25 cellular contexts compared by ENCODE assay signal in the genomic region with DNA sequence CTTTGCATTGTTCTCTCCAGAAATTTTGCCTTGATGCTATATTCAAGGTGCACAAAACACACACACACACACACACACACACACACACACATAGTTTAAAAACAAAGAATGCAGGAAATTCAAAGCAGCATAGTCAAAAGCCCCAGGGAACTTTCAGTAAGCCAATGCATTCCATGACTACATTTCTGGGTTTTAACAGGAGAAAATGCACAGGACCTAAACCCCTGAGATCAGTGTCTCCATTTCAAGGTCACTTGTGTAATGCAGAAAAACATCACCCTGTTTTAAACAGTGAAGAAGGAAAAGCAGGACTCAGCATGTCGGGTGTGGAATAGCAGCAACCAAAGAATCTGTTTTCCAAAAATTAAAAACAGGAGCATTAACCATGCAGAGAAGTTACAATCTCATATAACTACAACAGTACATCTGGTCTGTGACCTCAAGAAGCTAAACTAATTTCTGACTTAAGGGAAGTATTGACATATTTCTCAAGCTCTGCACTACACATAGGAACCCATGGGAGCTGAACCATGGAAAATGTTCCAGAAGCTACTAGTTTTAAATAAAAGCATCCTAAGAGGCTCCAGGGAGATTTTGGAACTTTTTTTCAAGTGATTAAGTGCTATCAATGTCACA.
DNase-seq lines count a peak whose midpoint lies in the region; ATAC-seq and TF ChIP-seq lines count a peak whose summit lies in the region.
"Had no signal": no experiment of that assay in that cellular context is flagged by ENCODE, and none has a peak within 500 bp of the region (broad histone marks: within the 10 kb centered on the region; RNA-seq: fewer than 3 reads in every experiment).

No MANE protein-coding gene starts in this region.

- H3K9ac ChIP-seq in SK-N-SH: no peak overlapping the region

- CTCF ChIA-PET in SK-N-SH (lab: Yijun Ruan, JAX): interaction anchor here (0.5 to 1.0 kb wide), 3 partner anchors 10 to 514 kb away, joined by 3 to 4 read pairs (median 3); no protein-coding TSS in a partner anchor

- no peaks in the 10 kb centered on the region for H3K9me3 ChIP-seq in upper lobe of right lung
- no peaks in the 10 kb centered on the region for H3K9me3 ChIP-seq in SK-N-SH
- H3K9me3 ChIP-seq: BE2C, ovary, SJCRH30, suprapubic skin had no signal

- no peaks in the 10 kb centered on the region for H3K79me2 ChIP-seq in SK-N-SH (ENCODE audit: insufficient read depth)

- intact Hi-C loops in upper lobe of right lung (cut with DNase I): no loop called here

- H3K27me3 Mint-ChIP-seq in osteocyte (ENCODE audit: unreplicated experiment): no peaks in the 10 kb centered on the region
- H3K27me3 Mint-ChIP-seq: activated CD4-positive, alpha-beta memory T cell treated with anti-CD3 and anti-CD28 coated beads for 36 hours had no signal

- no peak for TF ChIP-seq RAD21 in SK-N-SH (IDR thresholded peaks at IDR 0.05; ENCODE audit: low read length)

- no peak for ATAC-seq in GM21619 (IDR thresholded peaks at IDR 0.05; ENCODE audit: unreplicated experiment)
- no peak for ATAC-seq in upper lobe of right lung
- ATAC-seq: activated T-cell treated with anti-CD3 and anti-CD28 coated beads, Interleukin-2, amount 50 U/mL, for 4 hours; left lobe of liver; WTC11 had no signal

- no peak overlapping the region for H3K4me2 ChIP-seq in SK-N-SH
- H3K4me2 ChIP-seq: smooth muscle cell had no signal

- H3F3A ChIP-seq in SK-N-SH (replicated peaks; ENCODE audit: insufficient read depth): no peaks in the 10 kb centered on the region

- H3K4me3 ChIP-seq in fibroblast of the aortic adventitia (ENCODE audit: low read depth, low read length): no peak overlapping the region
- H3K4me3 ChIP-seq in upper lobe of right lung: no peak overlapping the region
- H3K4me3 ChIP-seq in SK-N-SH (ENCODE audit: low read depth in 2 of 2, low read length in 1 of 2): no peak overlapping the region
- H3K4me3 ChIP-seq: ovary, SJCRH30, smooth muscle cell, suprapubic skin had no signal

- peak overlapping the region; percentile 89 for H3K27ac Mint-ChIP-seq in osteocyte (ENCODE audit: unreplicated experiment)
- H3K27ac Mint-ChIP-seq: activated CD4-positive, alpha-beta memory T cell treated with anti-CD3 and anti-CD28 coated beads for 36 hours; activated naive CD4-positive, alpha-beta T cell treated with anti-CD3 and anti-CD28 coated beads, Interleukin-2, amount 10 ng/mL, durations not matched to agents 7 days and 5 days; brain; T-helper 2 cell treated with Interferon-gamma antibody and Interleukin-4, amounts not matched to agents 5 μg/mL and 100 μg/mL, for 36 hours; WTC11 had no signal

- no peaks in the 10 kb centered on the region for H3K9me2 ChIP-seq in SK-N-SH

- no peaks in the 10 kb centered on the region for H4K20me1 ChIP-seq in SK-N-SH (ENCODE audit: insufficient read depth)

- DNase-seq in GM03348 (ENCODE audit: low spot score) (peak; percentile 47), astrocyte of the hippocampus (ENCODE audit: low read depth, low spot score) (peak; percentile 68), fibroblast of the aortic adventitia (ENCODE audit: low read depth) (peak; percentile 9), osteocyte (ENCODE audit: extremely low spot score, unreplicated experiment) (no peak), upper lobe of right lung (no peak), SK-N-SH (no peak), NCI-H187 (lab: John Stamatoyannopoulos, UW) (no peak)
- DNase-seq: activated CD4-positive, alpha-beta memory T cell treated with anti-CD3 and anti-CD28 coated beads for 36 hours; activated naive CD4-positive, alpha-beta T cell treated with anti-CD3 and anti-CD28 coated beads, Interleukin-2, amount 10 ng/mL, durations not matched to agents 7 days and 5 days; activated T-cell treated with anti-CD3 and anti-CD28 coated beads, Interleukin-2, amount 50 U/mL, for 4 hours; BE2C; effector CD4-positive, alpha-beta T cell; foreskin melanocyte; NCI-H1105; NCI-H526 treated with DMSO at 0.1 percent for 48 hours; ovary; SJCRH30; stimulated activated CD8-positive, alpha-beta memory T cell treated with anti-CD3 and anti-CD28 coated beads, Interleukin-4, amount 100 ng/mL, for 48 hours had no signal

- H3K27ac ChIP-seq in upper lobe of right lung (no peak overlapping the region), SK-N-SH (ENCODE audit: low read depth in 2 of 2, low read length in 1 of 2) (no peak overlapping the region)
- H3K27ac ChIP-seq: ovary, SJCRH30, suprapubic skin had no signal

- no peaks in the 10 kb centered on the region for H3K27me3 ChIP-seq in upper lobe of right lung
- no peaks in the 10 kb centered on the region; the same call in 1 of the 2 replicates for H3K27me3 ChIP-seq in SK-N-SH (ENCODE audit: insufficient read depth)
- H3K27me3 ChIP-seq: ovary, SJCRH30, suprapubic skin had no signal

- H3K4me1 Mint-ChIP-seq in osteocyte (ENCODE audit: unreplicated experiment): peaks cover 69% of the 10 kb centered on the region
- H3K4me1 Mint-ChIP-seq: activated naive CD4-positive, alpha-beta T cell treated with anti-CD3 and anti-CD28 coated beads, Interleukin-2, amount 10 ng/mL, durations not matched to agents 7 days and 5 days had no signal

- peaks cover 6% of the 10 kb centered on the region for H3K36me3 Mint-ChIP-seq in osteocyte (ENCODE audit: unreplicated experiment)
- H3K36me3 Mint-ChIP-seq: activated naive CD4-positive, alpha-beta T cell treated with anti-CD3 and anti-CD28 coated beads, Interleukin-2, amount 10 ng/mL, durations not matched to agents 7 days and 5 days; brain had no signal

- H2AFZ ChIP-seq in SK-N-SH (ENCODE audit: low read depth): no peak overlapping the region

- TF ChIP-seq CTCF in fibroblast of the aortic adventitia (IDR thresholded peaks at IDR 0.05; ENCODE audit: insufficient read depth, low read length) (no peak), osteocyte (IDR thresholded peaks at IDR 0.05) (no peak), upper lobe of right lung (IDR thresholded peaks at IDR 0.05) (no peak), SK-N-SH (IDR thresholded peaks at IDR 0.05) (no peak)

- WGBS in SK-N-SH (ENCODE audit: low lambda C conversion rate): 13% methylated on average over 1 of the region's 1 CpG

- TF ChIP-seq EP300 in SK-N-SH (IDR thresholded peaks at IDR 0.05; ENCODE audit: borderline replicate concordance in 1 of 2, low read depth in 1 of 2, low read length in 1 of 2): no peak

- H3K4me1 ChIP-seq in upper lobe of right lung: no peaks in the 10 kb centered on the region
- H3K4me1 ChIP-seq in SK-N-SH (ENCODE audit: control insufficient read depth in 1 of 2, insufficient read depth in 2 of 2, low read depth in 1 of 2, low read length in 1 of 2): no peaks in the 10 kb centered on the region
- H3K4me1 ChIP-seq: BE2C, SJCRH30 had no signal

- peaks cover 19% of the 10 kb centered on the region for H3K9me3 Mint-ChIP-seq in osteocyte (ENCODE audit: unreplicated experiment)
- H3K9me3 Mint-ChIP-seq: activated CD4-positive, alpha-beta memory T cell treated with anti-CD3 and anti-CD28 coated beads for 36 hours; activated naive CD4-positive, alpha-beta T cell treated with anti-CD3 and anti-CD28 coated beads, Interleukin-2, amount 10 ng/mL, durations not matched to agents 7 days and 5 days; activated T-cell treated with anti-CD3 and anti-CD28 coated beads, Interleukin-2, amount 50 U/mL, for 4 hours; T-helper 2 cell treated with Interferon-gamma antibody and Interleukin-4, amounts not matched to agents 5 μg/mL and 100 μg/mL, for 36 hours had no signal

- POLR2A ChIA-PET in SK-N-SH (lab: Yijun Ruan, JAX): no interaction called here

- H3K4me3 Mint-ChIP-seq in osteocyte (ENCODE audit: unreplicated experiment): no peak overlapping the region
- H3K4me3 Mint-ChIP-seq: activated CD4-positive, alpha-beta memory T cell treated with anti-CD3 and anti-CD28 coated beads for 36 hours; activated naive CD4-positive, alpha-beta T cell treated with anti-CD3 and anti-CD28 coated beads, Interleukin-2, amount 10 ng/mL, durations not matched to agents 7 days and 5 days; activated T-cell treated with anti-CD3 and anti-CD28 coated beads, Interleukin-2, amount 50 U/mL, for 4 hours; brain; T-helper 2 cell treated with Interferon-gamma antibody and Interleukin-4, amounts not matched to agents 5 μg/mL and 100 μg/mL, for 36 hours; WTC11 had no signal

- H3K36me3 ChIP-seq in upper lobe of right lung: no peaks in the 10 kb centered on the region
- H3K36me3 ChIP-seq in SK-N-SH (replicated peaks in 1 of 2; ENCODE audit: control insufficient read depth in 1 of 2, insufficient read depth in 2 of 2, low read length in 1 of 2): no peaks in the 10 kb centered on the region
- H3K36me3 ChIP-seq: BE2C, ovary, SJCRH30, suprapubic skin had no signal

TF ChIP-seq in SK-N-SH, 30 proteins besides CTCF, POLR2A, EP300 and RAD21 (continues in another document):
- TF ChIP-seq MEF2A (IDR thresholded peaks at IDR 0.05; ENCODE audit: borderline replicate concordance, low read depth): no peak
- no peak for TF ChIP-seq RXRA (IDR thresholded peaks at IDR 0.05; ENCODE audit: borderline replicate concordance, low read depth)
- TF ChIP-seq, protein P1, sequence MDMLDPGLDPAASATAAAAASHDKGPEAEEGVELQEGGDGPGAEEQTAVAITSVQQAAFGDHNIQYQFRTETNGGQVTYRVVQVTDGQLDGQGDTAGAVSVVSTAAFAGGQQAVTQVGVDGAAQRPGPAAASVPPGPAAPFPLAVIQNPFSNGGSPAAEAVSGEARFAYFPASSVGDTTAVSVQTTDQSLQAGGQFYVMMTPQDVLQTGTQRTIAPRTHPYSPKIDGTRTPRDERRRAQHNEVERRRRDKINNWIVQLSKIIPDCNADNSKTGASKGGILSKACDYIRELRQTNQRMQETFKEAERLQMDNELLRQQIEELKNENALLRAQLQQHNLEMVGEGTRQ (IDR thresholded peaks at IDR 0.05; ENCODE audit: borderline replicate concordance, low read depth, low read length): no peak
- no peak for TF ChIP-seq NFIC (IDR thresholded peaks at IDR 0.05; ENCODE audit: borderline replicate concordance)
- TF ChIP-seq FOXM1 (IDR thresholded peaks at IDR 0.05; ENCODE audit: low read depth): no peak
- TF ChIP-seq RCOR1 (IDR thresholded peaks at IDR 0.05; ENCODE audit: low read length): no peak
- no peak for TF ChIP-seq ELF1 (IDR thresholded peaks at IDR 0.05)
- TF ChIP-seq, protein P2, sequence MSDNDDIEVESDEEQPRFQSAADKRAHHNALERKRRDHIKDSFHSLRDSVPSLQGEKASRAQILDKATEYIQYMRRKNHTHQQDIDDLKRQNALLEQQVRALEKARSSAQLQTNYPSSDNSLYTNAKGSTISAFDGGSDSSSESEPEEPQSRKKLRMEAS (IDR thresholded peaks at IDR 0.05; ENCODE audit: low read depth): no peak
- TF ChIP-seq, protein P3, sequence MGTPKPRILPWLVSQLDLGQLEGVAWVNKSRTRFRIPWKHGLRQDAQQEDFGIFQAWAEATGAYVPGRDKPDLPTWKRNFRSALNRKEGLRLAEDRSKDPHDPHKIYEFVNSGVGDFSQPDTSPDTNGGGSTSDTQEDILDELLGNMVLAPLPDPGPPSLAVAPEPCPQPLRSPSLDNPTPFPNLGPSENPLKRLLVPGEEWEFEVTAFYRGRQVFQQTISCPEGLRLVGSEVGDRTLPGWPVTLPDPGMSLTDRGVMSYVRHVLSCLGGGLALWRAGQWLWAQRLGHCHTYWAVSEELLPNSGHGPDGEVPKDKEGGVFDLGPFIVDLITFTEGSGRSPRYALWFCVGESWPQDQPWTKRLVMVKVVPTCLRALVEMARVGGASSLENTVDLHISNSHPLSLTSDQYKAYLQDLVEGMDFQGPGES (IDR thresholded peaks at IDR 0.05; ENCODE audit: low read depth, low read length): no peak

Comparison
In these comparisons a context has a peak if more than half of its experiments do, and no peak if none do; other contexts are left out.
1. DNase-seq: peak in GM03348 (single experiment), astrocyte of the hippocampus (single experiment) and fibroblast of the aortic adventitia (single experiment); none in osteocyte (single experiment), upper lobe of right lung (single experiment), SK-N-SH (single experiment) and NCI-H187 (0 of 2).